Comparison of ENCODE assay signal across 19 cellular contexts in the genomic region with DNA sequence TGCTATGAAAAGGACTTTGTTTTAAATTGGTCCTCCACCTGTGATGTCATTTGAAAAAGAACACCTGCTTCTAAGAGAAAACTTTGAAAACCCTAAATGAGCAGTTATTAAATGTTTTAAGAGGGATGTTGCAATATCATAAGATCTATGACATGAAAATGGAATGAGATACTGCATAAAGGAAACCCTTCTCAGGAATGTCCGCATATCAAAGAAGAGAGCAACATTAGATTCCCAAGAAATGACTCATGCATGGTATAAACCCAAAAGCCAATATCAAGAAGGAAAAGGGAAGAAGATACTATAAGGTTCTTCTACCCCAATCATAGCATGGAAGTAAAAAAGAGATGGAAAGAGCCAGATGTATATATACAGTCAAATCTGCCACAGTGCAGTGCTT.
"Had no signal": no experiment of that assay in that cellular context is flagged by ENCODE, and none has a peak within 500 bp of the region (broad histone marks: within the 10 kb centered on the region; RNA-seq: fewer than 3 reads in every experiment).

No MANE protein-coding gene starts in this region.

- H3K36me3 ChIP-seq: esophagus squamous epithelium, heart right ventricle, left lung had no signal

- H3K36me3 Mint-ChIP-seq: activated naive CD8-positive, alpha-beta T cell treated with anti-CD3 and anti-CD28 coated beads, Interleukin-2, amount 10 ng/mL, durations not matched to agents 7 days and 5 days; naive thymus-derived CD4-positive, alpha-beta T cell had no signal

- H2AFZ ChIP-seq: parathyroid adenoma had no signal

- H3K9me3 ChIP-seq: esophagus squamous epithelium, left lung, mucosa of descending colon had no signal

- H3K27me3 ChIP-seq: esophagus squamous epithelium, heart right ventricle, left lung had no signal

- H3K4me1 ChIP-seq: parathyroid adenoma had no signal

- H3K27ac Mint-ChIP-seq: activated naive CD8-positive, alpha-beta T cell treated with anti-CD3 and anti-CD28 coated beads, Interleukin-2, amount 10 ng/mL, durations not matched to agents 7 days and 5 days; T-helper 2 cell treated with Interferon-gamma antibody and Interleukin-4, amounts not matched to agents 5 μg/mL and 100 μg/mL, for 36 hours had no signal

- H3K4me3 Mint-ChIP-seq: activated naive CD8-positive, alpha-beta T cell treated with anti-CD3 and anti-CD28 coated beads, Interleukin-2, amount 10 ng/mL, durations not matched to agents 7 days and 5 days; naive thymus-derived CD4-positive, alpha-beta T cell; T-helper 2 cell treated with Interferon-gamma antibody and Interleukin-4, amounts not matched to agents 5 μg/mL and 100 μg/mL, for 36 hours had no signal

- FAIRE-seq: colon, endometrium, frontal cortex had no signal

- H3K27ac ChIP-seq: esophagus squamous epithelium, heart right ventricle, left lung, parathyroid adenoma had no signal

- H3K9ac ChIP-seq: parathyroid adenoma had no signal

- DNase-seq: activated naive CD4-positive, alpha-beta T cell; activated naive CD8-positive, alpha-beta T cell treated with anti-CD3 and anti-CD28 coated beads, Interleukin-2, amount 10 ng/mL, durations not matched to agents 7 days and 5 days; anterior cingulate cortex; esophagus squamous epithelium; heart right ventricle; islet precursor cell; left lung; mammary epithelial cell; mucosa of descending colon; naive thymus-derived CD4-positive, alpha-beta T cell; retina; stimulated activated CD4-positive, alpha-beta T cell treated with anti-CD3 and anti-CD28 coated beads, Interleukin-12 subunit alpha, Interleukin-12 subunit beta, amount 100 ng/mL, for 4 hours; stimulated activated CD4-positive, alpha-beta T cell treated with anti-CD3 and anti-CD28 coated beads, Interleukin-2, amount 100 ng/mL, for 24 hours; SW 1271 had no signal

- H3K27me3 Mint-ChIP-seq: activated naive CD8-positive, alpha-beta T cell treated with anti-CD3 and anti-CD28 coated beads, Interleukin-2, amount 10 ng/mL, durations not matched to agents 7 days and 5 days; naive thymus-derived CD4-positive, alpha-beta T cell had no signal

- H3K4me3 ChIP-seq: esophagus squamous epithelium, heart right ventricle, left lung, mucosa of descending colon had no signal

- ATAC-seq: heart right ventricle; left lung; mucosa of descending colon; naive thymus-derived CD4-positive, alpha-beta T cell had no signal

- H3K79me2 ChIP-seq: parathyroid adenoma had no signal
